18 cellular contexts compared by ENCODE assay signal in genomic region chr20:24598346-24598745, GRCh38.
"Had no signal": no experiment of that assay in that cellular context is flagged by ENCODE, and none has a peak within 500 bp of the region (broad histone marks: within the 10 kb centered on the region; RNA-seq: fewer than 3 reads in every experiment).

No MANE protein-coding gene starts in this region.

- DNase-seq: Karpas-422, KG1, MM.1S, NCI-H1092 treated with DMSO at 0.1 percent for 48 hours, NCI-H1436, NCI-H187 treated with DMSO at 0.1 percent for 48 hours, NCI-H2029 treated with DMSO at 0.1 percent for 48 hours, NCI-H2171 treated with DMSO at 0.1 percent for 48 hours, NCI-H345, NCI-H446 treated with DMSO at 0.1 percent for 48 hours, NCI-H510A treated with DMSO at 0.1 percent for 48 hours, NCI-H526, NCI-H748 treated with DMSO at 0.1 percent for 48 hours, Right ventricle myocardium superior, RPMI8226, SIG-M5 had no signal

- H3K27ac ChIP-seq: SJSA1, SK-N-MC had no signal

- H3K4me1 ChIP-seq: SJSA1 had no signal

- H3K36me3 ChIP-seq: SJSA1 had no signal

- H3K4me3 ChIP-seq: SJSA1, SK-N-MC had no signal
